1 cellular context compared by ENCODE assay signal in the genomic region with DNA sequence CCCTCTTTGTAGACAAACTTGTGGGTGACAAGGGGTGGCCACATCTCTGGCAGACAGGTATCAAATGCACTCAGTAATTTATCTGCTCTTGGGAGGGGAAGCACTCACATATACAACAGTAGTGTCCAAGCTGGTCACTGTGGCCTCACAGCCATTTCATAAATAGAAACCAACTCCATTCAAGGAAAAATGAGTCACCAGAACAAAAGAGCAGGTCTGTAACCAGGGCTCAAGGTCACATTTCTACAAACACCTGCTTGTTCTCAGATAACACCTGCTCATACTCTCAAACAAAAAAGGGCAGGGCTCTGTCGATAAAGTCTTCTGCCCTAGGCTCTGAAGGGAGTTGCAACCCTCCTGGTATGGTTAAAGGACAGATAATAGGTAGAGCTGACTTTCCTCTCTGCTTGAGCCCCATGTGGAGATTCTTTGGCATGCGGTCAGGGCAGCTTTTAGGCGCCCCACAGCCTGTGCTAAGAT.
TF ChIP-seq lines count a peak whose summit lies in the region.

No MANE protein-coding gene starts in this region.

TF ChIP-seq in WTC11, 78 proteins besides CTCF, POLR2A, EP300 and RAD21 (continued from another document):
- TF ChIP-seq, protein P1, sequence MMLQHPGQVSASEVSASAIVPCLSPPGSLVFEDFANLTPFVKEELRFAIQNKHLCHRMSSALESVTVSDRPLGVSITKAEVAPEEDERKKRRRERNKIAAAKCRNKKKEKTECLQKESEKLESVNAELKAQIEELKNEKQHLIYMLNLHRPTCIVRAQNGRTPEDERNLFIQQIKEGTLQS (CRISPR knock-in tag; conservative IDR thresholded peaks at IDR 0.05) = no peak
- no peak for TF ChIP-seq NFYB (CRISPR knock-in tag; conservative IDR thresholded peaks at IDR 0.05; ENCODE audit: low read depth)
